Comparison of ENCODE assay signal across 39 cellular contexts in genomic region chr7:51693258-51693657, GRCh38.
"Had no signal": no experiment of that assay in that cellular context is flagged by ENCODE, and none has a peak within 500 bp of the region (broad histone marks: within the 10 kb centered on the region; RNA-seq: fewer than 3 reads in every experiment).

No MANE protein-coding gene starts in this region.

- H3K27ac Mint-ChIP-seq: activated naive CD4-positive, alpha-beta T cell treated with anti-CD3 and anti-CD28 coated beads for 36 hours; activated naive CD4-positive, alpha-beta T cell treated with anti-CD3 and anti-CD28 coated beads, Interleukin-2, amount 10 ng/mL, durations not matched to agents 7 days and 5 days; activated naive CD4-positive, alpha-beta T cell treated with anti-CD3 and anti-CD28 coated beads, Interleukin-2, amount 50 U/mL, for 24 hours; activated naive CD4-positive, alpha-beta T cell treated with anti-CD3 and anti-CD28 coated beads, Interleukin-2, amount 50 U/mL, for 72 hours; activated naive CD8-positive, alpha-beta T cell; activated naive CD8-positive, alpha-beta T cell treated with anti-CD3 and anti-CD28 coated beads for 36 hours; activated naive CD8-positive, alpha-beta T cell treated with anti-CD3 and anti-CD28 coated beads, Interleukin-2, amount 10 ng/mL, durations not matched to agents 7 days and 5 days; activated naive CD8-positive, alpha-beta T cell treated with anti-CD3 and anti-CD28 coated beads, Interleukin-2, amount 50 U/mL, for 24 hours; activated T-cell treated with anti-CD3 and anti-CD28 coated beads, Interleukin-2, amount 50 U/mL, for 72 hours; activated T-helper 1 cell treated with anti-CD3 and anti-CD28 coated beads, Interleukin-12 subunit alpha, Interleukin-12 subunit beta, Interleukin-2, Interleukin-4 antibody, amounts not matched to agents 30 ng/mL and 10 ng/mL and 1 ng/mL, durations not matched to agents 14 hours and 24 hours and 36 hours; activated T-helper 17 cell treated with anti-CD3 and anti-CD28 coated beads, Interleukin-2, amount 50 U/mL, for 72 hours; activated T-helper 2 cell treated with anti-CD3 and anti-CD28 coated beads, Interferon-gamma antibody, Interleukin-2, Interleukin-4, amounts not matched to agents 10 μg/mL and 5 μg/mL and 100 μg/mL, durations not matched to agents 14 hours and 24 hours and 36 hours; brain had no signal

- H3K27ac ChIP-seq: adrenal gland, ascending aorta, body of pancreas, brain microvascular endothelial cell, breast epithelium, cardiac muscle cell had no signal

- H3K27me3 ChIP-seq: adrenal gland, ascending aorta, body of pancreas, brain microvascular endothelial cell, breast epithelium, cardiac muscle cell had no signal

- H3K9me3 ChIP-seq: ascending aorta, body of pancreas, breast epithelium had no signal

- H3K36me3 Mint-ChIP-seq: activated naive CD4-positive, alpha-beta T cell treated with anti-CD3 and anti-CD28 coated beads, Interleukin-2, amount 10 ng/mL, durations not matched to agents 7 days and 5 days; activated naive CD4-positive, alpha-beta T cell treated with anti-CD3 and anti-CD28 coated beads, Interleukin-2, amount 50 U/mL, for 24 hours; activated naive CD4-positive, alpha-beta T cell treated with anti-CD3 and anti-CD28 coated beads, Interleukin-2, amount 50 U/mL, for 72 hours; activated naive CD8-positive, alpha-beta T cell; activated naive CD8-positive, alpha-beta T cell treated with anti-CD3 and anti-CD28 coated beads for 36 hours; activated naive CD8-positive, alpha-beta T cell treated with anti-CD3 and anti-CD28 coated beads, Interleukin-2, amount 10 ng/mL, durations not matched to agents 7 days and 5 days; brain had no signal

- H3K36me3 ChIP-seq: adrenal gland, ascending aorta, brain microvascular endothelial cell, breast epithelium, cardiac muscle cell had no signal

- H3K4me1 ChIP-seq: ascending aorta, body of pancreas, breast epithelium had no signal

- DNase-seq: activated effector memory CD4-positive, alpha-beta T cell treated with anti-CD3 and anti-CD28 coated beads, Interleukin-2, amount 50 U/mL, for 16 hours; activated effector memory CD4-positive, alpha-beta T cell treated with Interleukin-2 at 50 U/mL for 16 hours; activated gamma-delta T cell; activated gamma-delta T cell treated with Interleukin-2 at 50 U/mL for 16 hours; activated naive CD4-positive, alpha-beta T cell; activated naive CD4-positive, alpha-beta T cell treated with anti-CD3 and anti-CD28 coated beads for 36 hours; activated naive CD4-positive, alpha-beta T cell treated with anti-CD3 and anti-CD28 coated beads, Interleukin-2, amount 10 ng/mL, durations not matched to agents 7 days and 5 days; activated naive CD4-positive, alpha-beta T cell treated with anti-CD3 and anti-CD28 coated beads, Interleukin-2, amount 50 U/mL, for 16 hours; activated naive CD4-positive, alpha-beta T cell treated with Interleukin-2 at 50 U/mL for 16 hours; activated naive CD8-positive, alpha-beta T cell treated with anti-CD3 and anti-CD28 coated beads for 36 hours; activated naive CD8-positive, alpha-beta T cell treated with anti-CD3 and anti-CD28 coated beads, Interleukin-2, amount 10 ng/mL, durations not matched to agents 7 days and 5 days; activated naive CD8-positive, alpha-beta T cell treated with anti-CD3 and anti-CD28 coated beads, Interleukin-2, amount 50 U/mL, for 24 hours; activated T-cell treated with anti-CD3 and anti-CD28 coated beads, Interleukin-2, amount 50 U/mL, for 4 hours; activated T-cell treated with anti-CD3 and anti-CD28 coated beads, Interleukin-2, amount 50 U/mL, for 48 hours; activated T-cell treated with anti-CD3 and anti-CD28 coated beads, Interleukin-2, amount 50 U/mL, for 72 hours; adrenal gland; amniotic stem cell; amygdala; anterior cingulate cortex; aorta; body of pancreas; brain microvascular endothelial cell; caudate nucleus; central memory CD4-positive, alpha-beta T cell; cerebellar nuclear complex had no signal

- H3K27me3 Mint-ChIP-seq: activated naive CD4-positive, alpha-beta T cell treated with anti-CD3 and anti-CD28 coated beads, Interleukin-2, amount 10 ng/mL, durations not matched to agents 7 days and 5 days; activated naive CD4-positive, alpha-beta T cell treated with anti-CD3 and anti-CD28 coated beads, Interleukin-2, amount 50 U/mL, for 24 hours; activated naive CD8-positive, alpha-beta T cell; activated naive CD8-positive, alpha-beta T cell treated with anti-CD3 and anti-CD28 coated beads for 36 hours; activated naive CD8-positive, alpha-beta T cell treated with anti-CD3 and anti-CD28 coated beads, Interleukin-2, amount 10 ng/mL, durations not matched to agents 7 days and 5 days; activated naive CD8-positive, alpha-beta T cell treated with anti-CD3 and anti-CD28 coated beads, Interleukin-2, amount 50 U/mL, for 24 hours; activated T-helper 17 cell treated with anti-CD3 and anti-CD28 coated beads, Interleukin-2, amount 50 U/mL, for 72 hours; brain; central memory CD8-positive, alpha-beta T cell had no signal

- FAIRE-seq: astrocyte, bronchial epithelial cell, colon had no signal

- H3K4me3 ChIP-seq: adrenal gland, ascending aorta, body of pancreas, breast epithelium, cardiac muscle cell had no signal

- H3K4me1 Mint-ChIP-seq: activated naive CD4-positive, alpha-beta T cell treated with anti-CD3 and anti-CD28 coated beads, Interleukin-2, amount 10 ng/mL, durations not matched to agents 7 days and 5 days; activated naive CD4-positive, alpha-beta T cell treated with anti-CD3 and anti-CD28 coated beads, Interleukin-2, amount 50 U/mL, for 24 hours; activated naive CD8-positive, alpha-beta T cell treated with anti-CD3 and anti-CD28 coated beads for 36 hours; activated naive CD8-positive, alpha-beta T cell treated with anti-CD3 and anti-CD28 coated beads, Interleukin-2, amount 10 ng/mL, durations not matched to agents 7 days and 5 days; activated naive CD8-positive, alpha-beta T cell treated with anti-CD3 and anti-CD28 coated beads, Interleukin-2, amount 50 U/mL, for 24 hours; activated T-helper 17 cell treated with anti-CD3 and anti-CD28 coated beads, Interleukin-2, amount 50 U/mL, for 72 hours; central memory CD8-positive, alpha-beta T cell had no signal

- H3K4me3 Mint-ChIP-seq: activated naive CD4-positive, alpha-beta T cell treated with anti-CD3 and anti-CD28 coated beads for 36 hours; activated naive CD4-positive, alpha-beta T cell treated with anti-CD3 and anti-CD28 coated beads, Interleukin-2, amount 10 ng/mL, durations not matched to agents 7 days and 5 days; activated naive CD4-positive, alpha-beta T cell treated with anti-CD3 and anti-CD28 coated beads, Interleukin-2, amount 50 U/mL, for 24 hours; activated naive CD8-positive, alpha-beta T cell; activated naive CD8-positive, alpha-beta T cell treated with anti-CD3 and anti-CD28 coated beads for 36 hours; activated naive CD8-positive, alpha-beta T cell treated with anti-CD3 and anti-CD28 coated beads, Interleukin-2, amount 10 ng/mL, durations not matched to agents 7 days and 5 days; activated naive CD8-positive, alpha-beta T cell treated with anti-CD3 and anti-CD28 coated beads, Interleukin-2, amount 50 U/mL, for 24 hours; activated T-cell treated with anti-CD3 and anti-CD28 coated beads, Interleukin-2, amount 50 U/mL, for 4 hours; activated T-cell treated with anti-CD3 and anti-CD28 coated beads, Interleukin-2, amount 50 U/mL, for 72 hours; activated T-helper 1 cell treated with anti-CD3 and anti-CD28 coated beads, Interleukin-12 subunit alpha, Interleukin-12 subunit beta, Interleukin-2, Interleukin-4 antibody, amounts not matched to agents 30 ng/mL and 10 ng/mL and 1 ng/mL, durations not matched to agents 14 hours and 24 hours and 36 hours; activated T-helper 17 cell treated with anti-CD3 and anti-CD28 coated beads, Interleukin-2, amount 50 U/mL, for 72 hours; brain; central memory CD8-positive, alpha-beta T cell had no signal

- H3K9me3 Mint-ChIP-seq: activated naive CD8-positive, alpha-beta T cell treated with anti-CD3 and anti-CD28 coated beads for 36 hours had no signal

- ATAC-seq: activated naive CD4-positive, alpha-beta T cell treated with anti-CD3 and anti-CD28 coated beads, Interleukin-2, amount 50 U/mL, for 72 hours; activated naive CD8-positive, alpha-beta T cell treated with anti-CD3 and anti-CD28 coated beads, Interleukin-2, amount 50 U/mL, for 24 hours; activated T-cell treated with anti-CD3 and anti-CD28 coated beads, Interleukin-2, amount 50 U/mL, for 4 hours; activated T-cell treated with anti-CD3 and anti-CD28 coated beads, Interleukin-2, amount 50 U/mL, for 72 hours; activated T-helper 17 cell treated with anti-CD3 and anti-CD28 coated beads, Interleukin-2, amount 50 U/mL, for 72 hours; body of pancreas had no signal
